1 cellular context compared by ENCODE assay signal in genomic region chr16:12199524-12199923, GRCh38.
A peak's percentile ranks its signal among the peaks of the same experiment; 100 is the strongest.
TF ChIP-seq lines count a peak whose summit lies in the region.

No MANE protein-coding gene starts in this region.

TF ChIP-seq in HepG2, 621 proteins besides CTCF, POLR2A, EP300 and RAD21 (continued from another document and continues in another):
- TF ChIP-seq BRF2 (CRISPR knock-in tag; IDR thresholded peaks at IDR 0.05) (no peak), ZBTB37 (CRISPR knock-in tag; IDR thresholded peaks at IDR 0.05) (no peak), IRF1 (CRISPR knock-in tag; IDR thresholded peaks at IDR 0.05; ENCODE audit: low read depth) (no peak), MTF2 (CRISPR knock-in tag; IDR thresholded peaks at IDR 0.05; ENCODE audit: borderline replicate concordance) (no peak), HOXA3 (CRISPR knock-in tag; IDR thresholded peaks at IDR 0.05) (peak; percentile 22; the same call in 1 of the 2 replicates), DZIP1 (CRISPR knock-in tag; IDR thresholded peaks at IDR 0.05) (no peak), PRPF4 (IDR thresholded peaks at IDR 0.05; ENCODE audit: low read depth, low read length, poor library complexity, severe bottlenecking) (no peak), REST (IDR thresholded peaks at IDR 0.05; ENCODE audit: borderline replicate concordance in 1 of 2, low read depth in 1 of 2, low read length in 2 of 2) (peak; percentile 74 to 99), ZNF777 (CRISPR knock-in tag; IDR thresholded peaks at IDR 0.05) (peak; percentile 43; the same call in 1 of the 2 replicates), ZNF180 (CRISPR knock-in tag; IDR thresholded peaks at IDR 0.05; ENCODE audit: borderline replicate concordance, low read depth) (no peak), ZSCAN12 (CRISPR knock-in tag; IDR thresholded peaks at IDR 0.05) (peak; percentile 95; the same call in 1 of the 2 replicates), ZNF557 (CRISPR knock-in tag; IDR thresholded peaks at IDR 0.05) (0 out of 2 replicates have a peak, but pooled peaks have one; percentile 81), PHB2 (IDR thresholded peaks at IDR 0.05; ENCODE audit: partially characterized antibody) (no peak), NR1H2 (CRISPR knock-in tag; IDR thresholded peaks at IDR 0.05; ENCODE audit: borderline replicate concordance, low read depth) (no peak), TMF1 (CRISPR knock-in tag; IDR thresholded peaks at IDR 0.05; ENCODE audit: low read depth) (no peak), KLF16 (CRISPR knock-in tag; IDR thresholded peaks at IDR 0.05) (peak in 1 of 2 experiments; percentile 95; a peak in 2 of 4 replicates), FUBP1 (CRISPR knock-in tag; IDR thresholded peaks at IDR 0.05; ENCODE audit: borderline replicate concordance) (no peak), CEBPG (CRISPR knock-in tag; IDR thresholded peaks at IDR 0.05) (peak; percentile 68), CREB3 (CRISPR knock-in tag; IDR thresholded peaks at IDR 0.05) (no peak), SRSF4 (IDR thresholded peaks at IDR 0.05; ENCODE audit: low read depth, low read length, poor library complexity, severe bottlenecking) (no peak), GMEB2 (CRISPR knock-in tag; IDR thresholded peaks at IDR 0.05; ENCODE audit: low read depth) (no peak), SOX5 (CRISPR knock-in tag; IDR thresholded peaks at IDR 0.05; ENCODE audit: borderline replicate concordance) (peak; percentile 62; the same call in 1 of the 2 replicates), NR2F6 (IDR thresholded peaks at IDR 0.05) (peak; percentile 54; the same call in 1 of the 2 replicates), NR2F6 (CRISPR knock-in tag; IDR thresholded peaks at IDR 0.05) (peak; percentile 69), ZNF10 (CRISPR knock-in tag; IDR thresholded peaks at IDR 0.05; ENCODE audit: borderline replicate concordance, low read depth) (no peak), ZNF605 (CRISPR knock-in tag; IDR thresholded peaks at IDR 0.05) (no peak), ZNF414 (CRISPR knock-in tag; IDR thresholded peaks at IDR 0.05) (0 out of 2 replicates have a peak, but pooled peaks have one; percentile 69), ZNF713 (CRISPR knock-in tag; IDR thresholded peaks at IDR 0.05) (no peak), SP4 (CRISPR knock-in tag; IDR thresholded peaks at IDR 0.05) (no peak), WIZ (CRISPR knock-in tag; IDR thresholded peaks at IDR 0.05) (peak; percentile 96; the same call in 1 of the 2 replicates), ZNF841 (CRISPR knock-in tag; IDR thresholded peaks at IDR 0.05; ENCODE audit: borderline replicate concordance) (peak; percentile 64; the same call in 1 of the 2 replicates), ZNF569 (CRISPR knock-in tag; IDR thresholded peaks at IDR 0.05; ENCODE audit: borderline replicate concordance) (no peak), KDM4B (CRISPR knock-in tag; IDR thresholded peaks at IDR 0.05) (peak; percentile 42), HMGA1 (CRISPR knock-in tag; conservative IDR thresholded peaks at IDR 0.05) (no peak), ZNF552 (CRISPR knock-in tag; IDR thresholded peaks at IDR 0.05; ENCODE audit: borderline replicate concordance) (0 out of 2 replicates have a peak, but pooled peaks have one; percentile 25), ZNF839 (CRISPR knock-in tag; IDR thresholded peaks at IDR 0.05; ENCODE audit: borderline replicate concordance) (no peak), ZSCAN31 (CRISPR knock-in tag; IDR thresholded peaks at IDR 0.05; ENCODE audit: low read depth) (no peak), ZNF790 (CRISPR knock-in tag; IDR thresholded peaks at IDR 0.05; ENCODE audit: borderline replicate concordance) (no peak), ZNF782 (CRISPR knock-in tag; IDR thresholded peaks at IDR 0.05; ENCODE audit: borderline replicate concordance) (no peak), RFXANK (CRISPR knock-in tag; IDR thresholded peaks at IDR 0.05) (no peak), SMARCE1 (IDR thresholded peaks at IDR 0.05; ENCODE audit: borderline replicate concordance) (no peak), ZNF44 (CRISPR knock-in tag; IDR thresholded peaks at IDR 0.05) (no peak), NR2F1 (CRISPR knock-in tag; IDR thresholded peaks at IDR 0.05) (peak in 1 of 2 experiments; percentile 56; a peak in 1 of 4 replicates), SSRP1 (CRISPR knock-in tag; IDR thresholded peaks at IDR 0.05) (no peak), NCOA2 (CRISPR knock-in tag; IDR thresholded peaks at IDR 0.05) (peak; percentile 53), NBN (conservative IDR thresholded peaks at IDR 0.05) (no peak), PAF1 (CRISPR knock-in tag; IDR thresholded peaks at IDR 0.05) (no peak), DPF2 (CRISPR knock-in tag; IDR thresholded peaks at IDR 0.05; ENCODE audit: borderline replicate concordance, low read depth) (no peak), BORCS8-MEF2B (CRISPR knock-in tag; IDR thresholded peaks at IDR 0.05) (no peak)
